In the genomic region with DNA sequence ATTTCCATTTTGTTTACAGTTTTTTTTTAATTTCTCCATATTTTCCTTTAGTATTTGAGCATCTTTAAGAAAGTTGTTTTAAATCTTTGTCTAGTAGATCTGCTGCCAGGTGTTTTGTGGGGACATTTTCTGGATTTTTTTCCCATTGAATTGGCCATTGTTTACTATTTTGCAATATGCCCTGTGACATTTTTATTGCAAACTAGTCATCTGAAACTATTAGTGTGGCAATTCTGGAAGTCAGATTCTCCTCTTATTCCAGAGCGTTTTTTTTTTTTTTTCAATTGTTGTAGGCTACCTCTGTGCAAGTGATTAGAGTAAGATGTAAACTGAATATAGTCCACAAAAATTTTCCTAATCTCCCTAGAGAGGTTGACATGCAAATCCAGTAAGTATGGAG, we compare ENCODE assay signal across 24 cellular contexts.
"Had no signal": no experiment of that assay in that cellular context is flagged by ENCODE, and none has a peak within 500 bp of the region (broad histone marks: within the 10 kb centered on the region; RNA-seq: fewer than 3 reads in every experiment).

No MANE protein-coding gene starts in this region.

- H3K27me3 ChIP-seq: esophagus squamous epithelium, neural progenitor cell, right atrium auricular region, sigmoid colon, spleen, testis, tibial artery had no signal

- H3K4me3 ChIP-seq: esophagus squamous epithelium, neural progenitor cell, right atrium auricular region, sigmoid colon, skin epidermis, spleen, testis, tibial artery had no signal

- H2AFZ ChIP-seq: neural progenitor cell, parathyroid adenoma had no signal

- H3K4me1 ChIP-seq: esophagus squamous epithelium, neural progenitor cell, parathyroid adenoma, right atrium auricular region, sigmoid colon, spleen, testis, tibial artery had no signal

- H3K36me3 ChIP-seq: esophagus squamous epithelium, neural progenitor cell, right atrium auricular region, sigmoid colon, spleen, tibial artery had no signal

- H3K4me2 ChIP-seq: neural progenitor cell had no signal

- H3K9ac ChIP-seq: neural progenitor cell, parathyroid adenoma had no signal

- H3K9me3 ChIP-seq: sigmoid colon, testis, tibial artery had no signal

- H3K79me2 ChIP-seq: parathyroid adenoma had no signal

- DNase-seq: cortex of kidney; effector memory CD8-positive, alpha-beta T cell; erythroblast; esophagus squamous epithelium; foreskin melanocyte; hypothalamus; immature natural killer cell; islet precursor cell; mesendoderm; midbrain; naive thymus-derived CD4-positive, alpha-beta T cell; sigmoid colon; spleen; stimulated activated CD4-positive, alpha-beta T cell treated with anti-CD3 and anti-CD28 coated beads, Interleukin-4, amount 100 ng/mL, for 4 hours; stimulated activated naive CD8-positive, alpha-beta T cell treated with anti-CD3 and anti-CD28 coated beads, Interleukin-15, Interleukin-2, amounts not matched to agents 100 U/mL and 50 U/mL, for 24 hours; substantia nigra; testis; tibial artery had no signal

- H3K27ac ChIP-seq: esophagus squamous epithelium, neural progenitor cell, parathyroid adenoma, right atrium auricular region, sigmoid colon, skin epidermis, spleen, testis, tibial artery had no signal

- ATAC-seq: effector memory CD8-positive, alpha-beta T cell; naive thymus-derived CD4-positive, alpha-beta T cell; stimulated activated memory B cell treated with anti-CD40 and anti-IgM and Interleukin-4, amounts not matched to agents 10 μg/mL and 1 μg/mL and 100 μg/mL, for 72 hours; stimulated activated naive CD8-positive, alpha-beta T cell treated with anti-CD3 and anti-CD28 coated beads, Interleukin-15, Interleukin-2, amounts not matched to agents 100 U/mL and 50 U/mL, for 24 hours had no signal

- FAIRE-seq: endometrium had no signal
